14 cellular contexts compared by ENCODE assay signal in the genomic region with DNA sequence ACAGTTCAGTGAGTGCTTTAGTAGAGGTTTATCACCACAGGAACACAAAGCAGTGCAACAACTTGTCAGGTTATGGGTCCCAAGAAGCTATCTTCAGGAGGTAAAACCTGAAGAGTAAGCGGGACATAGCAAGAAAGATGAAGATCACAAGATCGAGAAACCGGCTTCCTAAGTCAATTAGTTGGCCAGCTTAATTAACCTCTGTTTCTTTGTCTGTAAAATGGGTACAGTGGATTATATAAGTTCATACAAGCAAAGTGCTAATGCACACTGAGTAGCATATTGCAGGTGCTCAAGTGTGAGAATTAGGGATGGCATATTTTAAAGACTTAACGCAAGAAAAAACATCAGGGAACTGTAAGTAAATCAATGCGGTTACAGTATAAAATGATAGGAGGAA. TPM values are rescaled to one million over a fixed set of nuclear protein-coding genes. Genes with fewer than 3 reads are reported as not detected.
DNase-seq lines count a peak whose midpoint lies in the region; ATAC-seq and TF ChIP-seq lines count a peak whose summit lies in the region.
"Had no signal": no experiment of that assay in that cellular context is flagged by ENCODE, and none has a peak within 500 bp of the region (broad histone marks: within the 10 kb centered on the region; RNA-seq: fewer than 3 reads in every experiment).

No MANE protein-coding gene starts in this region.

- H3K79me2 ChIP-seq in Karpas-422 (ENCODE audit: low read length) (peaks cover 100% of the 10 kb centered on the region), Loucy (ENCODE audit: insufficient read depth, low read length) (peaks cover 69% of the 10 kb centered on the region)

- no peaks in the 10 kb centered on the region for H3F3A ChIP-seq in Loucy (ENCODE audit: low read depth)

- H3K4me3 ChIP-seq in Karpas-422 (ENCODE audit: low read length) (no peak overlapping the region), Loucy (ENCODE audit: low read length, poor library complexity, severe bottlenecking) (no peak overlapping the region), gastroesophageal sphincter (no peak overlapping the region)
- H3K4me3 ChIP-seq: GM23248 had no signal

- H3K4me1 ChIP-seq in Karpas-422 (ENCODE audit: low read length) = peaks cover 37% of the 10 kb centered on the region
- peaks cover 42% of the 10 kb centered on the region for H3K4me1 ChIP-seq in Loucy (ENCODE audit: insufficient read depth, low read length, poor library complexity, severe bottlenecking)
- peaks cover 0 to 88% (median 22%) of the 10 kb centered on the region in 3 donors for H3K4me1 ChIP-seq in gastroesophageal sphincter

- no peaks in the 10 kb centered on the region for H4K20me1 ChIP-seq in Karpas-422 (ENCODE audit: insufficient read depth, low read depth, low read length)
- peaks cover 31% of the 10 kb centered on the region for H4K20me1 ChIP-seq in Loucy (ENCODE audit: insufficient read depth, low read length, poor library complexity, severe bottlenecking)

- DNase-seq in Karpas-422 (no peak), glomerular visceral epithelial cell (ENCODE audit: extremely low spot score) (no peak)
- DNase-seq: C1 segment of cervical spinal cord; Calu3; CD4-positive, alpha-beta memory T cell; COR-L47; DND-41; GM23248; H7; HCEC 1CT had no signal

- TF ChIP-seq EP300 in gastroesophageal sphincter (IDR thresholded peaks at IDR 0.05) = no peak

- H3K9me3 ChIP-seq in Karpas-422 (ENCODE audit: low read length) (no peaks in the 10 kb centered on the region), Loucy (ENCODE audit: insufficient read depth, low read depth, low read length) (no peaks in the 10 kb centered on the region), gastroesophageal sphincter (no peaks in the 10 kb centered on the region)

- no peak for TF ChIP-seq CTCF in Loucy (conservative IDR thresholded peaks at IDR 0.05; ENCODE audit: low read length)
- no peak for TF ChIP-seq CTCF in gastroesophageal sphincter (IDR thresholded peaks at IDR 0.05)

- no peak overlapping the region for H3K9ac ChIP-seq in Karpas-422 (ENCODE audit: low read length)
- no peak overlapping the region for H3K9ac ChIP-seq in Loucy (ENCODE audit: low read depth, low read length, poor library complexity, severe bottlenecking)
- H3K9ac ChIP-seq: GM23248 had no signal

- H2AFZ ChIP-seq in Karpas-422 (ENCODE audit: low read length) (no peak overlapping the region), Loucy (ENCODE audit: low read length) (no peak overlapping the region)
- H2AFZ ChIP-seq: GM23248 had no signal

- H3K4me2 ChIP-seq in Karpas-422 (ENCODE audit: low read depth, low read length, poor library complexity, severe bottlenecking) (peak overlapping the region; percentile 18), Loucy (ENCODE audit: low read depth, low read length, poor library complexity, severe bottlenecking) (peak overlapping the region; percentile 47)

- 94 to 96% methylated on average over 5 of the region's 5 CpGs for WGBS in gastroesophageal sphincter (ENCODE audit: low coverage in 1 of 2), 2 donors

- H3K27ac ChIP-seq in Karpas-422 (ENCODE audit: low read length) = 0 out of 2 replicates have a peak overlapping the region, but pooled peaks have one; percentile 55
- H3K27ac ChIP-seq in gastroesophageal sphincter = peak overlapping the region in 3 of 4 donors; percentile 57 to 73 (median 63)
- H3K27ac ChIP-seq: GM23248 had no signal

- H3K36me3 ChIP-seq in Karpas-422 (ENCODE audit: insufficient read depth, low read length) (peaks cover 84% of the 10 kb centered on the region), Loucy (ENCODE audit: insufficient read depth, low read length) (peaks cover 57% of the 10 kb centered on the region), gastroesophageal sphincter (peaks cover 0 to 51% of the 10 kb centered on the region in 2 donors)

- no peaks in the 10 kb centered on the region for H3K27me3 ChIP-seq in Karpas-422 (ENCODE audit: low read length)
- H3K27me3 ChIP-seq in Loucy (ENCODE audit: insufficient read depth, low read length, poor library complexity, severe bottlenecking) = no peaks in the 10 kb centered on the region
- no peaks in the 10 kb centered on the region for H3K27me3 ChIP-seq in gastroesophageal sphincter

- H3K9me2 ChIP-seq in Karpas-422 (replicated peaks; ENCODE audit: insufficient read depth, low read length) (no peaks in the 10 kb centered on the region), Loucy (replicated peaks; ENCODE audit: low read depth, low read length) (no peaks in the 10 kb centered on the region)

- no peak for TF ChIP-seq POLR2A in gastroesophageal sphincter (IDR thresholded peaks at IDR 0.05)

- ATAC-seq in gastroesophageal sphincter (no peak), HG03135 (IDR thresholded peaks at IDR 0.05; ENCODE audit: unreplicated experiment) (no peak), HG02973 (IDR thresholded peaks at IDR 0.05; ENCODE audit: unreplicated experiment) (no peak)

RNA-seq across cellular contexts. Expression of a gene that starts 12.5 kb away (rescaled TPM):
- total RNA-seq in Karpas-422 (2014; rRNA removed; shearing (Covaris generic); ENCODE audit: low replicate concordance) = 14.2 and 30.6 TPM in 2 replicates
- total RNA-seq in gastroesophageal sphincter = 100 to 1,000 TPM in 1 of 4 donors, 10 to 100 TPM in 3; 47.7 to 102 (median 63.1) TPM
